In genomic region chr11:79809487-79809886, GRCh38 we compare ENCODE assay signal across 17 cellular contexts.
"Had no signal": no experiment of that assay in that cellular context is flagged by ENCODE, and none has a peak within 500 bp of the region (broad histone marks: within the 10 kb centered on the region; RNA-seq: fewer than 3 reads in every experiment).

No MANE protein-coding gene starts in this region.

- ATAC-seq: stimulated activated naive CD8-positive, alpha-beta T cell treated with anti-CD3 and anti-CD28 coated beads, Interleukin-15, amount 100 ng/mL, for 72 hours had no signal

- H3K4me3 Mint-ChIP-seq: activated CD4-positive, alpha-beta memory T cell treated with anti-CD3 and anti-CD28 coated beads for 36 hours; activated naive CD8-positive, alpha-beta T cell treated with anti-CD3 and anti-CD28 coated beads, Interleukin-2, amount 10 ng/mL, durations not matched to agents 7 days and 5 days; endodermal cell; memory B cell; nephron progenitor cell; stimulated activated naive CD8-positive, alpha-beta T cell treated with anti-CD3 and anti-CD28 coated beads, Interleukin-15, amount 100 ng/mL, for 72 hours had no signal

- DNase-seq: activated CD4-positive, alpha-beta memory T cell treated with anti-CD3 and anti-CD28 coated beads for 36 hours; activated CD4-positive, alpha-beta T cell treated with anti-CD3 and anti-CD28 coated beads for 1 hour; activated gamma-delta T cell treated with Interleukin-2 at 50 U/mL for 16 hours; activated naive CD8-positive, alpha-beta T cell treated with anti-CD3 and anti-CD28 coated beads, Interleukin-2, amount 10 ng/mL, durations not matched to agents 7 days and 5 days; activated T-cell treated with anti-CD3 and anti-CD28 coated beads, Interleukin-2, amount 50 U/mL, for 48 hours; aorta; endodermal cell; erythroblast; hypothalamus; nephron progenitor cell; ovary; stimulated activated CD4-positive, alpha-beta T cell treated with anti-CD3 and anti-CD28 coated beads, Interleukin-4, amount 100 ng/mL, for 4 hours; stimulated activated naive CD8-positive, alpha-beta T cell treated with anti-CD3 and anti-CD28 coated beads, Interleukin-15, amount 100 ng/mL, for 72 hours; T-helper 9 cell; testis had no signal

- H3K36me3 ChIP-seq: breast epithelium, ovary had no signal

- H3K4me1 Mint-ChIP-seq: activated naive CD8-positive, alpha-beta T cell treated with anti-CD3 and anti-CD28 coated beads, Interleukin-2, amount 10 ng/mL, durations not matched to agents 7 days and 5 days; memory B cell; stimulated activated naive CD8-positive, alpha-beta T cell treated with anti-CD3 and anti-CD28 coated beads, Interleukin-15, amount 100 ng/mL, for 72 hours had no signal

- H3K4me1 ChIP-seq: breast epithelium, testis had no signal

- H3K27me3 ChIP-seq: breast epithelium, ovary, testis had no signal

- H3K27ac Mint-ChIP-seq: activated CD4-positive, alpha-beta memory T cell treated with anti-CD3 and anti-CD28 coated beads for 36 hours; activated naive CD8-positive, alpha-beta T cell treated with anti-CD3 and anti-CD28 coated beads, Interleukin-2, amount 10 ng/mL, durations not matched to agents 7 days and 5 days; endodermal cell; memory B cell; nephron progenitor cell; stimulated activated naive CD8-positive, alpha-beta T cell treated with anti-CD3 and anti-CD28 coated beads, Interleukin-15, amount 100 ng/mL, for 72 hours had no signal

- H3K9me3 ChIP-seq: breast epithelium, ovary, testis had no signal

- H3K4me3 ChIP-seq: breast epithelium, ovary, testis had no signal

- H3K27ac ChIP-seq: breast epithelium, ovary, testis had no signal

- H3K36me3 Mint-ChIP-seq: activated CD4-positive, alpha-beta memory T cell treated with anti-CD3 and anti-CD28 coated beads for 36 hours; activated naive CD8-positive, alpha-beta T cell treated with anti-CD3 and anti-CD28 coated beads, Interleukin-2, amount 10 ng/mL, durations not matched to agents 7 days and 5 days; memory B cell had no signal

- H3K27me3 Mint-ChIP-seq: activated CD4-positive, alpha-beta memory T cell treated with anti-CD3 and anti-CD28 coated beads for 36 hours; activated naive CD8-positive, alpha-beta T cell treated with anti-CD3 and anti-CD28 coated beads, Interleukin-2, amount 10 ng/mL, durations not matched to agents 7 days and 5 days; memory B cell; stimulated activated naive CD8-positive, alpha-beta T cell treated with anti-CD3 and anti-CD28 coated beads, Interleukin-15, amount 100 ng/mL, for 72 hours had no signal
